ENCODE assay signal across 8 cellular contexts in genomic region chrX:48531359-48531954, GRCh38. TPM values are rescaled to one million over a fixed set of nuclear protein-coding genes. Genes with fewer than 3 reads are reported as not detected.
DNase-seq lines count a peak whose midpoint lies in the region; FAIRE-seq and TF ChIP-seq lines count a peak whose summit lies in the region.

No MANE protein-coding gene starts in this region.

- H3K4me3 Mint-ChIP-seq in CD4-positive, alpha-beta memory T cell, result peak overlapping the region in 1 of 8 donors; percentile 43

- peak in 1 of 5 donors; percentile 7 for DNase-seq in CD4-positive, alpha-beta memory T cell
- DNase-seq in MV-4-11 (lab: John Stamatoyannopoulos, UW) (peak; percentile 50), bronchial epithelial cell (ENCODE audit: low read depth) (peak; percentile 84), GM12892 (ENCODE audit: insufficient read length) (no peak), RPMI8226 (no peak), NCI-H146 (lab: John Stamatoyannopoulos, UW) (no peak)
- no peak for DNase-seq in stimulated activated CD4-positive, alpha-beta T cell treated with anti-CD3 and anti-CD28 coated beads, Interleukin-1b, Interleukin-23, amount 100 ng/mL, for 48 hours

- peaks cover 8 to 20% of the 10 kb centered on the region in 2 donors for H3K36me3 Mint-ChIP-seq in CD4-positive, alpha-beta memory T cell

- intact Hi-C loops in CD4-positive, alpha-beta memory T cell (cut with micrococcal nuclease), result no loop called here

- H3K9me3 ChIP-seq in CD4-positive, alpha-beta memory T cell (ENCODE audit: control insufficient read depth in 1 of 2, low read length in 2 of 2), result no peaks in the 10 kb centered on the region
- H3K9me3 ChIP-seq in mucosa of rectum (ENCODE audit: control insufficient read depth in 2 of 2, low read length in 2 of 2), result no peaks in the 10 kb centered on the region

- no peaks in the 10 kb centered on the region for H3K9me3 Mint-ChIP-seq in CD4-positive, alpha-beta memory T cell

- H3K27ac ChIP-seq in CD4-positive, alpha-beta memory T cell (ENCODE audit: low read depth, low read length), result no peak overlapping the region
- H3K27ac ChIP-seq in mucosa of rectum (ENCODE audit: low read depth in 2 of 2, low read length in 2 of 2), result peak overlapping the region; percentile 61 to 74

- H3K4me1 ChIP-seq in CD4-positive, alpha-beta memory T cell (ENCODE audit: insufficient read depth, low read length), result peaks cover 10% of the 10 kb centered on the region
- H3K4me1 ChIP-seq in mucosa of rectum (ENCODE audit: control insufficient read depth in 2 of 2, insufficient read depth in 2 of 2, low read length in 2 of 2), result peaks cover 0 to 5% of the 10 kb centered on the region in 2 donors

- CTCF ChIA-PET in CD4-positive, alpha-beta memory T cell (lab: Charles Lee; ENCODE audit: partially characterized antibody), result interaction anchor here (1.3 kb wide), 1 partner anchor 10 kb away, joined by 4 read pairs; the partner anchor contains the start of gene EBP

- no peak for TF ChIP-seq CTCF in bronchial epithelial cell (IDR thresholded peaks at IDR 0.05; ENCODE audit: insufficient read depth, low read length, severe bottlenecking)

- no peak overlapping the region for H3K4me3 ChIP-seq in CD4-positive, alpha-beta memory T cell (ENCODE audit: low read length in 2 of 2)
- H3K4me3 ChIP-seq in bronchial epithelial cell (ENCODE audit: low read depth, low read length) (no peak overlapping the region), mucosa of rectum (ENCODE audit: low read length in 2 of 2) (no peak overlapping the region)

- no peak for TF ChIP-seq POLR2A in GM12892 (IDR thresholded peaks at IDR 0.05; ENCODE audit: low read depth, low read length)

- H3K27me3 ChIP-seq in CD4-positive, alpha-beta memory T cell (ENCODE audit: insufficient read depth, low read length), result no peaks in the 10 kb centered on the region
- H3K27me3 ChIP-seq in bronchial epithelial cell (ENCODE audit: control insufficient read depth, insufficient read depth, low read length) (no peaks in the 10 kb centered on the region), mucosa of rectum (ENCODE audit: control insufficient read depth in 2 of 2, insufficient read depth in 2 of 2, low read length in 2 of 2) (no peaks in the 10 kb centered on the region)

- no peak overlapping the region for H3K9ac ChIP-seq in mucosa of rectum (ENCODE audit: low read depth in 1 of 2, low read length in 2 of 2)

- FAIRE-seq in bronchial epithelial cell (lab: Jason Lieb, UNC) (no peak), GM12892 (lab: Jason Lieb, UNC) (no peak)

- POLR2A ChIA-PET in CD4-positive, alpha-beta memory T cell (lab: Charles Lee; ENCODE audit: partially characterized antibody), result interaction anchor here (0.9 to 1.0 kb wide), 2 partner anchors 10 to 43 kb away, joined by 3 read pairs; partner anchors contain the start of genes EBP and RBM3

- peak overlapping the region; percentile 6 to 94 (median 81) for H3K27ac Mint-ChIP-seq in CD4-positive, alpha-beta memory T cell

- H3K4me1 Mint-ChIP-seq in CD4-positive, alpha-beta memory T cell, result peaks cover 6 to 13% (median 10%) of the 10 kb centered on the region in 4 donors

- H3K27me3 Mint-ChIP-seq in CD4-positive, alpha-beta memory T cell, result no peaks in the 10 kb centered on the region

- H3K36me3 ChIP-seq in CD4-positive, alpha-beta memory T cell (ENCODE audit: insufficient read depth, low read length), result peaks cover 20% of the 10 kb centered on the region
- H3K36me3 ChIP-seq in bronchial epithelial cell (ENCODE audit: control insufficient read depth, insufficient read depth, low read length) (peaks cover 4% of the 10 kb centered on the region), mucosa of rectum (ENCODE audit: control insufficient read depth in 2 of 2, insufficient read depth in 2 of 2, low read length in 2 of 2) (peaks cover 9 to 15% of the 10 kb centered on the region in 2 donors)

RNA-seq across cellular contexts. Expression of gene TBC1D25, which starts 8.1 kb away (rescaled TPM):
- 10 to 100 TPM; 22.8 to 24.5 TPM for total RNA-seq in CD4-positive, alpha-beta memory T cell
- 10 to 100 TPM; 18.6 to 21.1 TPM for polyA plus RNA-seq in CD4-positive, alpha-beta memory T cell
- 3.8 and 3.9 TPM in 2 replicates for total RNA-seq in bronchial epithelial cell
- polyA plus RNA-seq in GM12892 (2012; ENCODE audit: missing spikeins), result 7.4 TPM

RNA-seq across cellular contexts. Expression of gene EBP, which starts 9.8 kb away (rescaled TPM):
- total RNA-seq in CD4-positive, alpha-beta memory T cell, result 10 to 100 TPM; 32.1 to 35.9 TPM
- 100 to 1,000 TPM in 1 of 2 donors, 10 to 100 TPM in 1; 80.5 to 130 TPM for polyA plus RNA-seq in CD4-positive, alpha-beta memory T cell
- 122 and 244 TPM in 2 replicates for total RNA-seq in bronchial epithelial cell
- 105 TPM for polyA plus RNA-seq in GM12892 (2012; ENCODE audit: missing spikeins)

RNA-seq across cellular contexts. Expression of gene PORCN, which starts 22.7 kb away (rescaled TPM):
- total RNA-seq in CD4-positive, alpha-beta memory T cell, result 10 to 100 TPM; 15.3 to 15.4 TPM
- polyA plus RNA-seq in CD4-positive, alpha-beta memory T cell, result 10 to 100 TPM; 10.6 to 13.8 TPM
- total RNA-seq in bronchial epithelial cell, result 33.4 and 46.2 TPM in 2 replicates
- 5.9 TPM for polyA plus RNA-seq in GM12892 (2012; ENCODE audit: missing spikeins)

RNA-seq across cellular contexts. Expression of gene RBM3, which starts 42.8 kb away (rescaled TPM):
- total RNA-seq in CD4-positive, alpha-beta memory T cell, result 100 to 1,000 TPM; 169 to 173 TPM
- 100 to 1,000 TPM; 247 to 282 TPM for polyA plus RNA-seq in CD4-positive, alpha-beta memory T cell
- total RNA-seq in bronchial epithelial cell, result 163 and 177 TPM in 2 replicates
- polyA plus RNA-seq in GM12892 (2012; ENCODE audit: missing spikeins), result 509 TPM

RNA-seq across cellular contexts. Expression of gene FTSJ1, which starts 55.5 kb away (rescaled TPM):
- 10 to 100 TPM; 48.1 to 54.1 TPM for total RNA-seq in CD4-positive, alpha-beta memory T cell
- polyA plus RNA-seq in CD4-positive, alpha-beta memory T cell, result 10 to 100 TPM; 69.4 to 92.2 TPM
- 131 and 154 TPM in 2 replicates for total RNA-seq in bronchial epithelial cell
- polyA plus RNA-seq in GM12892 (2012; ENCODE audit: missing spikeins), result 30.4 TPM

Comparison
In these comparisons a context has a peak if more than half of its experiments do, and no peak if none do; other contexts are left out.
1. DNase-seq: peak in MV-4-11 (single experiment) and bronchial epithelial cell (single experiment); none in GM12892 (single experiment), stimulated activated CD4-positive, alpha-beta T cell treated with anti-CD3 and anti-CD28 coated beads, Interleukin-1b, Interleukin-23, amount 100 ng/mL, for 48 hours (single experiment), RPMI8226 (single experiment) and NCI-H146 (single experiment).